Comparison of ENCODE assay signal across 2 cellular contexts in the genomic region with DNA sequence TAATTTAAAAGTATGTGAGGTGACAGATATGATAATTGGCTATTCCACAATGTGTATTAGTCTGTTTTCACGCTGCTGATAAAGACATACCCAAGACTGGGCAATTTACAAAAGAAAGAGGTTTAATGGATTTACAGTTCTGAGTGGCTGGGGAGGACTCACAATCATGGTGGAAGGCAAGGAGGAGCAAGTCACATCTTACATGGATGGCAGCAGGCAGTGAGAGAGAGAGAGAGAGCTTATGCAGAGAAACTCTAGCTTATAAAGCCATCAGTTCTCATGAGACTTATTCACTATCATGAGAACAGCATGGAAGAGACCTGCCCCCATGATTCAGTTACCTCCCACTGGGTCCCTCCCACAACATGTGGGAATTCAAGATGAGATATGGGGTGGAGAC.
TF ChIP-seq lines count a peak whose summit lies in the region.

No MANE protein-coding gene starts in this region.

TF ChIP-seq in K562, 482 proteins besides CTCF, POLR2A, EP300 and RAD21:
- TF ChIP-seq ZNF431 (CRISPR knock-in tag; IDR thresholded peaks at IDR 0.05), result peak; percentile 98

TF ChIP-seq in HepG2, 621 proteins besides CTCF, POLR2A, EP300 and RAD21:
- peak; percentile 90; the same call in 1 of the 2 replicates for TF ChIP-seq ZNF431 (CRISPR knock-in tag; IDR thresholded peaks at IDR 0.05; ENCODE audit: borderline replicate concordance, low read depth)
